In the genomic region with DNA sequence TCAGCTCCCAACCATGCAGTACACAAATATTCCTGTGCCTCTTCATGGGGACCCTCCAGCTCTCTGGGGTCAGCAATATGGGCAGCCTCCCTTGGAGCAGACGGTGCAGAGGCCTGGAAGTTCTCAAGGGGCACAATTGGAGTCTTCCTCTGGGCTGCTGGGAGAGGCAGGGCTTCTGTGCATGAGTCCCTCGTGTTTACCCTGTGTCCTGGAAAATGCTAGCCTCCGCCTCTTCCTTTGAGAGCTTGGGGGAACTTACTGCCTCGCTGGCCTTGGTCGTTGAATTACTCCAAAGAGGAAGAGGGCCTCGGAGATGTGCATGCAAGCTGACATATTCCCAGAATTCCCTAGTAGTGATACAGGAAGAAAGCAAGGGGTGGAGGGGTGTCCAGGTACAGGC, we compare ENCODE assay signal across 2 cellular contexts.
TF ChIP-seq lines count a peak whose summit lies in the region.

No MANE protein-coding gene starts in this region.

TF ChIP-seq in GM23338, 12 proteins besides CTCF, POLR2A, EP300 and RAD21 (continues in another document):
- TF ChIP-seq, protein P1, sequence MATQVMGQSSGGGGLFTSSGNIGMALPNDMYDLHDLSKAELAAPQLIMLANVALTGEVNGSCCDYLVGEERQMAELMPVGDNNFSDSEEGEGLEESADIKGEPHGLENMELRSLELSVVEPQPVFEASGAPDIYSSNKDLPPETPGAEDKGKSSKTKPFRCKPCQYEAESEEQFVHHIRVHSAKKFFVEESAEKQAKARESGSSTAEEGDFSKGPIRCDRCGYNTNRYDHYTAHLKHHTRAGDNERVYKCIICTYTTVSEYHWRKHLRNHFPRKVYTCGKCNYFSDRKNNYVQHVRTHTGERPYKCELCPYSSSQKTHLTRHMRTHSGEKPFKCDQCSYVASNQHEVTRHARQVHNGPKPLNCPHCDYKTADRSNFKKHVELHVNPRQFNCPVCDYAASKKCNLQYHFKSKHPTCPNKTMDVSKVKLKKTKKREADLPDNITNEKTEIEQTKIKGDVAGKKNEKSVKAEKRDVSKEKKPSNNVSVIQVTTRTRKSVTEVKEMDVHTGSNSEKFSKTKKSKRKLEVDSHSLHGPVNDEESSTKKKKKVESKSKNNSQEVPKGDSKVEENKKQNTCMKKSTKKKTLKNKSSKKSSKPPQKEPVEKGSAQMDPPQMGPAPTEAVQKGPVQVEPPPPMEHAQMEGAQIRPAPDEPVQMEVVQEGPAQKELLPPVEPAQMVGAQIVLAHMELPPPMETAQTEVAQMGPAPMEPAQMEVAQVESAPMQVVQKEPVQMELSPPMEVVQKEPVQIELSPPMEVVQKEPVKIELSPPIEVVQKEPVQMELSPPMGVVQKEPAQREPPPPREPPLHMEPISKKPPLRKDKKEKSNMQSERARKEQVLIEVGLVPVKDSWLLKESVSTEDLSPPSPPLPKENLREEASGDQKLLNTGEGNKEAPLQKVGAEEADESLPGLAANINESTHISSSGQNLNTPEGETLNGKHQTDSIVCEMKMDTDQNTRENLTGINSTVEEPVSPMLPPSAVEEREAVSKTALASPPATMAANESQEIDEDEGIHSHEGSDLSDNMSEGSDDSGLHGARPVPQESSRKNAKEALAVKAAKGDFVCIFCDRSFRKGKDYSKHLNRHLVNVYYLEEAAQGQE (IDR thresholded peaks at IDR 0.05; ENCODE audit: unreplicated experiment), result no peak
- TF ChIP-seq CREB1 (CRISPR knock-in tag; IDR thresholded peaks at IDR 0.05; ENCODE audit: low read depth) (no peak), JUNB (IDR thresholded peaks at IDR 0.05; ENCODE audit: unreplicated experiment) (no peak), ZNF114 (CRISPR knock-in tag; IDR thresholded peaks at IDR 0.05) (no peak), STAT1 (IDR thresholded peaks at IDR 0.05; ENCODE audit: unreplicated experiment) (no peak), EZH2 (IDR thresholded peaks at IDR 0.05; ENCODE audit: low read depth, unreplicated experiment) (no peak), EZH2phosphoT487 (IDR thresholded peaks at IDR 0.05; ENCODE audit: unreplicated experiment) (no peak), ZNF331 (CRISPR knock-in tag; IDR thresholded peaks at IDR 0.05; ENCODE audit: low read depth) (no peak)
- TF ChIP-seq, protein P2, sequence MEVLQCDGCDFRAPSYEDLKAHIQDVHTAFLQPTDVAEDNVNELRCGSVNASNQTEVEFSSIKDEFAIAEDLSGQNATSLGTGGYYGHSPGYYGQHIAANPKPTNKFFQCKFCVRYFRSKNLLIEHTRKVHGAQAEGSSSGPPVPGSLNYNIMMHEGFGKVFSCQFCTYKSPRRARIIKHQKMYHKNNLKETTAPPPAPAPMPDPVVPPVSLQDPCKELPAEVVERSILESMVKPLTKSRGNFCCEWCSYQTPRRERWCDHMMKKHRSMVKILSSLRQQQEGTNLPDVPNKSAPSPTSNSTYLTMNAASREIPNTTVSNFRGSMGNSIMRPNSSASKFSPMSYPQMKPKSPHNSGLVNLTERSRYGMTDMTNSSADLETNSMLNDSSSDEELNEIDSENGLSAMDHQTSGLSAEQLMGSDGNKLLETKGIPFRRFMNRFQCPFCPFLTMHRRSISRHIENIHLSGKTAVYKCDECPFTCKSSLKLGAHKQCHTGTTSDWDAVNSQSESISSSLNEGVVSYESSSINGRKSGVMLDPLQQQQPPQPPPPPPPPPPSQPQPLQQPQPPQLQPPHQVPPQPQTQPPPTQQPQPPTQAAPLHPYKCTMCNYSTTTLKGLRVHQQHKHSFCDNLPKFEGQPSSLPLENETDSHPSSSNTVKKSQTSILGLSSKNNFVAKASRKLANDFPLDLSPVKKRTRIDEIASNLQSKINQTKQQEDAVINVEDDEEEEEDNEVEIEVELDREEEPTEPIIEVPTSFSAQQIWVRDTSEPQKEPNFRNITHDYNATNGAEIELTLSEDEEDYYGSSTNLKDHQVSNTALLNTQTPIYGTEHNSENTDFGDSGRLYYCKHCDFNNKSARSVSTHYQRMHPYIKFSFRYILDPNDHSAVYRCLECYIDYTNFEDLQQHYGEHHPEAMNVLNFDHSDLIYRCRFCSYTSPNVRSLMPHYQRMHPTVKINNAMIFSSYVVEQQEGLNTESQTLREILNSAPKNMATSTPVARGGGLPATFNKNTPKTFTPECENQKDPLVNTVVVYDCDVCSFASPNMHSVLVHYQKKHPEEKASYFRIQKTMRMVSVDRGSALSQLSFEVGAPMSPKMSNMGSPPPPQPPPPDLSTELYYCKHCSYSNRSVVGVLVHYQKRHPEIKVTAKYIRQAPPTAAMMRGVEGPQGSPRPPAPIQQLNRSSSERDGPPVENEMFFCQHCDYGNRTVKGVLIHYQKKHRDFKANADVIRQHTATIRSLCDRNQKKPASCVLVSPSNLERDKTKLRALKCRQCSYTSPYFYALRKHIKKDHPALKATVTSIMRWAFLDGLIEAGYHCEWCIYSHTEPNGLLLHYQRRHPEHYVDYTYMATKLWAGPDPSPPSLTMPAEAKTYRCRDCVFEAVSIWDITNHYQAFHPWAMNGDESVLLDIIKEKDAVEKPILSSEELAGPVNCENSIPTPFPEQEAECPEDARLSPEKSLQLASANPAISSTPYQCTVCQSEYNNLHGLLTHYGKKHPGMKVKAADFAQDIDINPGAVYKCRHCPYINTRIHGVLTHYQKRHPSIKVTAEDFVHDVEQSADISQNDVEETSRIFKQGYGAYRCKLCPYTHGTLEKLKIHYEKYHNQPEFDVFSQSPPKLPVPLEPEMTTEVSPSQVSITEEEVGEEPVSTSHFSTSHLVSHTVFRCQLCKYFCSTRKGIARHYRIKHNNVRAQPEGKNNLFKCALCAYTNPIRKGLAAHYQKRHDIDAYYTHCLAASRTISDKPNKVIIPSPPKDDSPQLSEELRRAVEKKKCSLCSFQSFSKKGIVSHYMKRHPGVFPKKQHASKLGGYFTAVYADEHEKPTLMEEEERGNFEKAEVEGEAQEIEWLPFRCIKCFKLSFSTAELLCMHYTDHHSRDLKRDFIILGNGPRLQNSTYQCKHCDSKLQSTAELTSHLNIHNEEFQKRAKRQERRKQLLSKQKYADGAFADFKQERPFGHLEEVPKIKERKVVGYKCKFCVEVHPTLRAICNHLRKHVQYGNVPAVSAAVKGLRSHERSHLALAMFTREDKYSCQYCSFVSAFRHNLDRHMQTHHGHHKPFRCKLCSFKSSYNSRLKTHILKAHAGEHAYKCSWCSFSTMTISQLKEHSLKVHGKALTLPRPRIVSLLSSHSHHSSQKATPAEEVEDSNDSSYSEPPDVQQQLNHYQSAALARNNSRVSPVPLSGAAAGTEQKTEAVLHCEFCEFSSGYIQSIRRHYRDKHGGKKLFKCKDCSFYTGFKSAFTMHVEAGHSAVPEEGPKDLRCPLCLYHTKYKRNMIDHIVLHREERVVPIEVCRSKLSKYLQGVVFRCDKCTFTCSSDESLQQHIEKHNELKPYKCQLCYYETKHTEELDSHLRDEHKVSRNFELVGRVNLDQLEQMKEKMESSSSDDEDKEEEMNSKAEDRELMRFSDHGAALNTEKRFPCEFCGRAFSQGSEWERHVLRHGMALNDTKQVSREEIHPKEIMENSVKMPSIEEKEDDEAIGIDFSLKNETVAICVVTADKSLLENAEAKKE (CRISPR knock-in tag; IDR thresholded peaks at IDR 0.05), result no peak
- TF ChIP-seq, protein P3, sequence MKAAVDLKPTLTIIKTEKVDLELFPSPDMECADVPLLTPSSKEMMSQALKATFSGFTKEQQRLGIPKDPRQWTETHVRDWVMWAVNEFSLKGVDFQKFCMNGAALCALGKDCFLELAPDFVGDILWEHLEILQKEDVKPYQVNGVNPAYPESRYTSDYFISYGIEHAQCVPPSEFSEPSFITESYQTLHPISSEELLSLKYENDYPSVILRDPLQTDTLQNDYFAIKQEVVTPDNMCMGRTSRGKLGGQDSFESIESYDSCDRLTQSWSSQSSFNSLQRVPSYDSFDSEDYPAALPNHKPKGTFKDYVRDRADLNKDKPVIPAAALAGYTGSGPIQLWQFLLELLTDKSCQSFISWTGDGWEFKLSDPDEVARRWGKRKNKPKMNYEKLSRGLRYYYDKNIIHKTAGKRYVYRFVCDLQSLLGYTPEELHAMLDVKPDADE (IDR thresholded peaks at IDR 0.05), result no peak

TF ChIP-seq in H1, 55 proteins besides CTCF, POLR2A, EP300 and RAD21 (continued from another document):
- TF ChIP-seq JUN (IDR thresholded peaks at IDR 0.05; ENCODE audit: low read depth, low read length) (no peak), TBP (IDR thresholded peaks at IDR 0.05; ENCODE audit: low read depth, low read length) (no peak), BACH1 (IDR thresholded peaks at IDR 0.05; ENCODE audit: low read length) (no peak), MAFK (IDR thresholded peaks at IDR 0.05; ENCODE audit: low read depth, low read length) (no peak), TEAD4 (IDR thresholded peaks at IDR 0.05; ENCODE audit: low read depth, low read length) (no peak), CBX8 (IDR thresholded peaks at IDR 0.05; ENCODE audit: borderline replicate concordance, low read depth, low read length) (no peak), PHF8 (conservative IDR thresholded peaks at IDR 0.05; ENCODE audit: low read depth, low read length) (no peak)
- TF ChIP-seq, protein P4, sequence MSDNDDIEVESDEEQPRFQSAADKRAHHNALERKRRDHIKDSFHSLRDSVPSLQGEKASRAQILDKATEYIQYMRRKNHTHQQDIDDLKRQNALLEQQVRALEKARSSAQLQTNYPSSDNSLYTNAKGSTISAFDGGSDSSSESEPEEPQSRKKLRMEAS (IDR thresholded peaks at IDR 0.05), result no peak
- TF ChIP-seq, protein P5, sequence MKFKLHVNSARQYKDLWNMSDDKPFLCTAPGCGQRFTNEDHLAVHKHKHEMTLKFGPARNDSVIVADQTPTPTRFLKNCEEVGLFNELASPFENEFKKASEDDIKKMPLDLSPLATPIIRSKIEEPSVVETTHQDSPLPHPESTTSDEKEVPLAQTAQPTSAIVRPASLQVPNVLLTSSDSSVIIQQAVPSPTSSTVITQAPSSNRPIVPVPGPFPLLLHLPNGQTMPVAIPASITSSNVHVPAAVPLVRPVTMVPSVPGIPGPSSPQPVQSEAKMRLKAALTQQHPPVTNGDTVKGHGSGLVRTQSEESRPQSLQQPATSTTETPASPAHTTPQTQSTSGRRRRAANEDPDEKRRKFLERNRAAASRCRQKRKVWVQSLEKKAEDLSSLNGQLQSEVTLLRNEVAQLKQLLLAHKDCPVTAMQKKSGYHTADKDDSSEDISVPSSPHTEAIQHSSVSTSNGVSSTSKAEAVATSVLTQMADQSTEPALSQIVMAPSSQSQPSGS (IDR thresholded peaks at IDR 0.05; ENCODE audit: low read length), result no peak
